ENCODE assay signal across 1 cellular context in the genomic region with DNA sequence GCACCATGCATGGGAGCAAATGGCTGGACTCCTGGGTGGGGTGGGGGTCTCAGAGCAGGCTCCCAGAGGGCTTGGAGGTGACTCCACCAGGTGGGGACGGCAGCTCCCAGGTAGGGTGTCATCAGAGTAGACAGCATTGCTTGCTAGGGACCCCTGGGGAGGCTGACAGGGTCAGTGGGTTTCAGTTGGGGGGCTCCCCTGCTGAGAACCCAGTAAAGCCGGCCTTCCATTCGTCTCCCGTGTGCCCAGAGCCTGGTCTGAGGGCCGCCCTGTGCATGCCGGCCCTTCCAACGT.
A peak's percentile ranks its signal among the peaks of the same experiment; 100 is the strongest.
TF ChIP-seq lines count a peak whose summit lies in the region.

No MANE protein-coding gene starts in this region.

TF ChIP-seq in K562, 482 proteins besides CTCF, POLR2A, EP300 and RAD21:
- TF ChIP-seq, protein P1, sequence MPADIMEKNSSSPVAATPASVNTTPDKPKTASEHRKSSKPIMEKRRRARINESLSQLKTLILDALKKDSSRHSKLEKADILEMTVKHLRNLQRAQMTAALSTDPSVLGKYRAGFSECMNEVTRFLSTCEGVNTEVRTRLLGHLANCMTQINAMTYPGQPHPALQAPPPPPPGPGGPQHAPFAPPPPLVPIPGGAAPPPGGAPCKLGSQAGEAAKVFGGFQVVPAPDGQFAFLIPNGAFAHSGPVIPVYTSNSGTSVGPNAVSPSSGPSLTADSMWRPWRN (IDR thresholded peaks at IDR 0.05; ENCODE audit: low read depth): no peak
- TF ChIP-seq ZNF224 (CRISPR knock-in tag; IDR thresholded peaks at IDR 0.05): no peak
- TF ChIP-seq ZNF41 (CRISPR knock-in tag; conservative IDR thresholded peaks at IDR 0.05): no peak
- TF ChIP-seq TAF15 (IDR thresholded peaks at IDR 0.05; ENCODE audit: low read depth, low read length): no peak
- TF ChIP-seq, protein P2, sequence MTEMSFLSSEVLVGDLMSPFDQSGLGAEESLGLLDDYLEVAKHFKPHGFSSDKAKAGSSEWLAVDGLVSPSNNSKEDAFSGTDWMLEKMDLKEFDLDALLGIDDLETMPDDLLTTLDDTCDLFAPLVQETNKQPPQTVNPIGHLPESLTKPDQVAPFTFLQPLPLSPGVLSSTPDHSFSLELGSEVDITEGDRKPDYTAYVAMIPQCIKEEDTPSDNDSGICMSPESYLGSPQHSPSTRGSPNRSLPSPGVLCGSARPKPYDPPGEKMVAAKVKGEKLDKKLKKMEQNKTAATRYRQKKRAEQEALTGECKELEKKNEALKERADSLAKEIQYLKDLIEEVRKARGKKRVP (CRISPR knock-in tag; IDR thresholded peaks at IDR 0.05): no peak
- TF ChIP-seq ZBTB7A (IDR thresholded peaks at IDR 0.05; ENCODE audit: borderline replicate concordance, control insufficient read depth, low read depth, low read length): 0 out of 2 replicates have a peak, but pooled peaks have one; percentile 16
- TF ChIP-seq, protein P3, sequence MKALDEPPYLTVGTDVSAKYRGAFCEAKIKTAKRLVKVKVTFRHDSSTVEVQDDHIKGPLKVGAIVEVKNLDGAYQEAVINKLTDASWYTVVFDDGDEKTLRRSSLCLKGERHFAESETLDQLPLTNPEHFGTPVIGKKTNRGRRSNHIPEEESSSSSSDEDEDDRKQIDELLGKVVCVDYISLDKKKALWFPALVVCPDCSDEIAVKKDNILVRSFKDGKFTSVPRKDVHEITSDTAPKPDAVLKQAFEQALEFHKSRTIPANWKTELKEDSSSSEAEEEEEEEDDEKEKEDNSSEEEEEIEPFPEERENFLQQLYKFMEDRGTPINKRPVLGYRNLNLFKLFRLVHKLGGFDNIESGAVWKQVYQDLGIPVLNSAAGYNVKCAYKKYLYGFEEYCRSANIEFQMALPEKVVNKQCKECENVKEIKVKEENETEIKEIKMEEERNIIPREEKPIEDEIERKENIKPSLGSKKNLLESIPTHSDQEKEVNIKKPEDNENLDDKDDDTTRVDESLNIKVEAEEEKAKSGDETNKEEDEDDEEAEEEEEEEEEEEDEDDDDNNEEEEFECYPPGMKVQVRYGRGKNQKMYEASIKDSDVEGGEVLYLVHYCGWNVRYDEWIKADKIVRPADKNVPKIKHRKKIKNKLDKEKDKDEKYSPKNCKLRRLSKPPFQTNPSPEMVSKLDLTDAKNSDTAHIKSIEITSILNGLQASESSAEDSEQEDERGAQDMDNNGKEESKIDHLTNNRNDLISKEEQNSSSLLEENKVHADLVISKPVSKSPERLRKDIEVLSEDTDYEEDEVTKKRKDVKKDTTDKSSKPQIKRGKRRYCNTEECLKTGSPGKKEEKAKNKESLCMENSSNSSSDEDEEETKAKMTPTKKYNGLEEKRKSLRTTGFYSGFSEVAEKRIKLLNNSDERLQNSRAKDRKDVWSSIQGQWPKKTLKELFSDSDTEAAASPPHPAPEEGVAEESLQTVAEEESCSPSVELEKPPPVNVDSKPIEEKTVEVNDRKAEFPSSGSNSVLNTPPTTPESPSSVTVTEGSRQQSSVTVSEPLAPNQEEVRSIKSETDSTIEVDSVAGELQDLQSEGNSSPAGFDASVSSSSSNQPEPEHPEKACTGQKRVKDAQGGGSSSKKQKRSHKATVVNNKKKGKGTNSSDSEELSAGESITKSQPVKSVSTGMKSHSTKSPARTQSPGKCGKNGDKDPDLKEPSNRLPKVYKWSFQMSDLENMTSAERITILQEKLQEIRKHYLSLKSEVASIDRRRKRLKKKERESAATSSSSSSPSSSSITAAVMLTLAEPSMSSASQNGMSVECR (CRISPR knock-in tag; IDR thresholded peaks at IDR 0.05): peak; percentile 21; the same call in 1 of the 2 replicates
- no peak for TF ChIP-seq KDM1A (IDR thresholded peaks at IDR 0.05)
TF ChIP-seq in K562: peak in this region for 2.
